1 cellular context compared by ENCODE assay signal in genomic region chr21:41932576-41933258, GRCh38.
TF ChIP-seq lines count a peak whose summit lies in the region.

No MANE protein-coding gene starts in this region.

TF ChIP-seq in H1, 55 proteins besides CTCF, POLR2A, EP300 and RAD21:
- no peak for TF ChIP-seq JUN (IDR thresholded peaks at IDR 0.05; ENCODE audit: low read depth, low read length)
- TF ChIP-seq CBX8 (IDR thresholded peaks at IDR 0.05; ENCODE audit: borderline replicate concordance, low read depth, low read length), result no peak
- TF ChIP-seq ATF2 (IDR thresholded peaks at IDR 0.05; ENCODE audit: low read length), result no peak
- no peak for TF ChIP-seq FOSL1 (IDR thresholded peaks at IDR 0.05; ENCODE audit: insufficient read depth, low read depth, low read length)
- no peak for TF ChIP-seq MAX (IDR thresholded peaks at IDR 0.05)
- no peak for TF ChIP-seq RBBP5 (IDR thresholded peaks at IDR 0.05; ENCODE audit: borderline replicate concordance, low read depth, low read length)
- TF ChIP-seq TCF12 (IDR thresholded peaks at IDR 0.05; ENCODE audit: low read depth, low read length), result no peak
- no peak for TF ChIP-seq KDM1A (IDR thresholded peaks at IDR 0.05; ENCODE audit: borderline replicate concordance, low read length)
- TF ChIP-seq ATF3 (IDR thresholded peaks at IDR 0.05; ENCODE audit: insufficient read depth, low read depth, low read length), result no peak
- TF ChIP-seq HDAC2 (IDR thresholded peaks at IDR 0.05; ENCODE audit: borderline replicate concordance in 1 of 2, low read depth in 2 of 2, low read length in 2 of 2), result no peak
- TF ChIP-seq CHD1 (IDR thresholded peaks at IDR 0.05; ENCODE audit: low read depth, low read length), result no peak
- TF ChIP-seq POU5F1 (IDR thresholded peaks at IDR 0.05; ENCODE audit: low read depth, low read length), result no peak
- no peak for TF ChIP-seq SAP30 (IDR thresholded peaks at IDR 0.05; ENCODE audit: insufficient read depth, insufficient replicate concordance, low read length)
- TF ChIP-seq CHD7 (IDR thresholded peaks at IDR 0.05; ENCODE audit: insufficient replicate concordance, low read length), result no peak
- TF ChIP-seq USF2 (IDR thresholded peaks at IDR 0.05; ENCODE audit: low read length), result no peak
